Comparison of ENCODE assay signal across 15 cellular contexts in genomic region chr17:80811181-80812105, GRCh38.
A peak's percentile ranks its signal among the peaks of the same experiment; 100 is the strongest.
DNase-seq lines count a peak whose midpoint lies in the region; ATAC-seq and TF ChIP-seq lines count a peak whose summit lies in the region.
"Had no signal": no experiment of that assay in that cellular context is flagged by ENCODE, and none has a peak within 500 bp of the region (broad histone marks: within the 10 kb centered on the region; RNA-seq: fewer than 3 reads in every experiment).

No MANE protein-coding gene starts in this region.

- peaks cover 62% of the 10 kb centered on the region for H3K36me3 Mint-ChIP-seq in activated CD4-positive, alpha-beta T cell treated with anti-CD3 and anti-CD28 coated beads, Interleukin-2, amount 10 ng/mL, durations not matched to agents 24 days and 14 days (ENCODE audit: low read depth)
- peaks cover 50% of the 10 kb centered on the region for H3K36me3 Mint-ChIP-seq in T-helper 1 cell treated with Interleukin-12 subunit alpha and Interleukin-12 subunit beta and Interleukin-4 antibody, amounts not matched to agents 30 μg/mL and 1 μg/mL, for 36 hours (ENCODE audit: low read depth)
- peaks cover 4% of the 10 kb centered on the region for H3K36me3 Mint-ChIP-seq in central memory CD8-positive, alpha-beta T cell (ENCODE audit: insufficient read depth)

- peak overlapping the region; percentile 96 for H3K27ac Mint-ChIP-seq in activated CD4-positive, alpha-beta T cell treated with anti-CD3 and anti-CD28 coated beads, Interleukin-2, amount 10 ng/mL, durations not matched to agents 24 days and 14 days
- peak overlapping the region; percentile 97 for H3K27ac Mint-ChIP-seq in T-helper 1 cell treated with Interleukin-12 subunit alpha and Interleukin-12 subunit beta and Interleukin-4 antibody, amounts not matched to agents 30 μg/mL and 1 μg/mL, for 36 hours
- peak overlapping the region; percentile 90 for H3K27ac Mint-ChIP-seq in central memory CD8-positive, alpha-beta T cell (ENCODE audit: low read depth)
- H3K27ac Mint-ChIP-seq: nephron progenitor cell had no signal

- H3K9me3 ChIP-seq in sigmoid colon (peaks cover 0 to 3% (median under 1%) of the 10 kb centered on the region in 4 donors), BE2C (no peaks in the 10 kb centered on the region)

- peaks cover 6% of the 10 kb centered on the region for H3K9me3 Mint-ChIP-seq in activated CD4-positive, alpha-beta T cell treated with anti-CD3 and anti-CD28 coated beads, Interleukin-2, amount 10 ng/mL, durations not matched to agents 24 days and 14 days
- peaks cover 19% of the 10 kb centered on the region for H3K9me3 Mint-ChIP-seq in T-helper 1 cell treated with Interleukin-12 subunit alpha and Interleukin-12 subunit beta and Interleukin-4 antibody, amounts not matched to agents 30 μg/mL and 1 μg/mL, for 36 hours
- H3K9me3 Mint-ChIP-seq in central memory CD8-positive, alpha-beta T cell, result peaks cover 7% of the 10 kb centered on the region

- H3K36me3 ChIP-seq in sigmoid colon (peaks cover 0 to 6% (median 0%) of the 10 kb centered on the region in 4 donors), BE2C (no peaks in the 10 kb centered on the region)

- no peak for TF ChIP-seq CTCF in sigmoid colon (IDR thresholded peaks at IDR 0.05)
- no peak for TF ChIP-seq CTCF in BE2C (IDR thresholded peaks at IDR 0.05; ENCODE audit: low read depth, low read length)

- peak; percentile 76 for DNase-seq in activated CD4-positive, alpha-beta T cell treated with anti-CD3 and anti-CD28 coated beads, Interleukin-2, amount 10 ng/mL, durations not matched to agents 24 days and 14 days
- DNase-seq in activated CD4-positive, alpha-beta T cell treated with anti-CD3 and anti-CD28 coated beads, Interleukin-2, amount 50 U/mL, for 4 hours, result no peak
- DNase-seq in central memory CD8-positive, alpha-beta T cell (ENCODE audit: low spot score in 2 of 2), result no peak
- DNase-seq in sigmoid colon (peak; percentile 52), BE2C (no peak), Kasumi-1 (lab: John Stamatoyannopoulos, UW) (no peak), NCI-H82 treated with DMSO at 0.1 percent for 48 hours (lab: John Stamatoyannopoulos, UW; ENCODE audit: unreplicated experiment) (no peak)
- DNase-seq: effector CD8-positive, alpha-beta T cell; NCI-H1092 treated with DMSO at 0.1 percent for 48 hours; NCI-H446; nephron progenitor cell; PC-9 had no signal

- peaks cover 56% of the 10 kb centered on the region for H3K4me1 Mint-ChIP-seq in activated CD4-positive, alpha-beta T cell treated with anti-CD3 and anti-CD28 coated beads, Interleukin-2, amount 10 ng/mL, durations not matched to agents 24 days and 14 days
- peaks cover 54% of the 10 kb centered on the region for H3K4me1 Mint-ChIP-seq in T-helper 1 cell treated with Interleukin-12 subunit alpha and Interleukin-12 subunit beta and Interleukin-4 antibody, amounts not matched to agents 30 μg/mL and 1 μg/mL, for 36 hours (ENCODE audit: low read depth)
- peaks cover 36% of the 10 kb centered on the region for H3K4me1 Mint-ChIP-seq in central memory CD8-positive, alpha-beta T cell

- H3K27me3 Mint-ChIP-seq in activated CD4-positive, alpha-beta T cell treated with anti-CD3 and anti-CD28 coated beads, Interleukin-2, amount 10 ng/mL, durations not matched to agents 24 days and 14 days, result no peaks in the 10 kb centered on the region
- no peaks in the 10 kb centered on the region for H3K27me3 Mint-ChIP-seq in T-helper 1 cell treated with Interleukin-12 subunit alpha and Interleukin-12 subunit beta and Interleukin-4 antibody, amounts not matched to agents 30 μg/mL and 1 μg/mL, for 36 hours (ENCODE audit: low read depth)
- H3K27me3 Mint-ChIP-seq in central memory CD8-positive, alpha-beta T cell, result no peaks in the 10 kb centered on the region

- TF ChIP-seq EP300 in sigmoid colon (IDR thresholded peaks at IDR 0.05), result no peak

- H3K27ac ChIP-seq in sigmoid colon, result no peak overlapping the region
- H3K27ac ChIP-seq: A549, gastroesophageal sphincter, PC-9 had no signal

- no peaks in the 10 kb centered on the region for H3K27me3 ChIP-seq in sigmoid colon
- no peaks in the 10 kb centered on the region for H3K27me3 ChIP-seq in BE2C
- H3K27me3 ChIP-seq: gastroesophageal sphincter had no signal

- intact Hi-C loops in activated CD4-positive, alpha-beta T cell treated with anti-CD3 and anti-CD28 coated beads, Interleukin-2, amount 10 ng/mL, durations not matched to agents 24 days and 14 days (cut with micrococcal nuclease), result loop anchor here (2.0 kb wide), 1 partner anchor 21 kb away; no protein-coding TSS in a partner anchor
- intact Hi-C loops in sigmoid colon (cut with DNase I), result no loop called here

- H3K4me3 Mint-ChIP-seq in activated CD4-positive, alpha-beta T cell treated with anti-CD3 and anti-CD28 coated beads, Interleukin-2, amount 10 ng/mL, durations not matched to agents 24 days and 14 days, result peak overlapping the region; percentile 58
- H3K4me3 Mint-ChIP-seq in T-helper 1 cell treated with Interleukin-12 subunit alpha and Interleukin-12 subunit beta and Interleukin-4 antibody, amounts not matched to agents 30 μg/mL and 1 μg/mL, for 36 hours, result peak overlapping the region; percentile 52
- no peak overlapping the region for H3K4me3 Mint-ChIP-seq in central memory CD8-positive, alpha-beta T cell
- H3K4me3 Mint-ChIP-seq: nephron progenitor cell had no signal

- no peak for TF ChIP-seq POLR2A in sigmoid colon (IDR thresholded peaks at IDR 0.05)

- WGBS in sigmoid colon, 2 donors, result 71 to 73% methylated on average over 21 of the region's 21 CpGs

- H3K4me1 ChIP-seq in sigmoid colon, result no peaks in the 10 kb centered on the region
- no peaks in the 10 kb centered on the region for H3K4me1 ChIP-seq in BE2C
- H3K4me1 ChIP-seq: A549, gastroesophageal sphincter had no signal

- H3K4me3 ChIP-seq in sigmoid colon (no peak overlapping the region), BE2C (ENCODE audit: low read depth, low read length) (no peak overlapping the region)
- H3K4me3 ChIP-seq: A549, gastroesophageal sphincter, PC-9 had no signal

- ATAC-seq in central memory CD8-positive, alpha-beta T cell (replicated peaks; ENCODE audit: extremely low read depth, poor library complexity, severe bottlenecking), result no peak
- ATAC-seq: A549, gastroesophageal sphincter had no signal

Comparison
In these comparisons a context has a peak if more than half of its experiments do, and no peak if none do; other contexts are left out.
1. DNase-seq: peak in activated CD4-positive, alpha-beta T cell treated with anti-CD3 and anti-CD28 coated beads, Interleukin-2, amount 10 ng/mL, durations not matched to agents 24 days and 14 days (single experiment) and sigmoid colon (single experiment); none in activated CD4-positive, alpha-beta T cell treated with anti-CD3 and anti-CD28 coated beads, Interleukin-2, amount 50 U/mL, for 4 hours (0 of 2), central memory CD8-positive, alpha-beta T cell (0 of 2), BE2C (single experiment), Kasumi-1 (0 of 2) and NCI-H82 treated with DMSO at 0.1 percent for 48 hours (single experiment).
2. Peak in every context shown above with its lines, with median percentiles within 50 percentile points of each other: H3K27ac Mint-ChIP-seq.